In the genomic region with DNA sequence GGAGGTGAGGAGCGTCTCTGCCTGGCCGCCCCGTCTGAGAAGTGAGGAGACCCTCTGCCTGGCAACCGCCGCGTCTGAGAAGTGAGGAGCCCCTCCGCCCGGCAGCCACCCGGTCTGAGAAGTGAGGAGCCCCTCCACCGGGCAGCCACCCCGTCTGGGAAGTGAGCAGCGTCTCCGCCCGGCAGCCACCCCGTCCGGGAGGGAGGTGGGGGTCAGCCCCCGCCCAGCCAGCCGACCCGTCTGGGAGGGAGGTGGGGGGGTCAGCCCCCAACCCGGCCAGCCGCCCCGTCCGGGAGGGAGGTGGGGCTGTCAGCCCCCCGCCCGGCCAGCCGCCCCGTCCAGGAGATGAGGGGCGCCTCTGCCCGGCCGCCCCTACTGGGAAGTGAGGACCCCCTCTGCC, we compare ENCODE assay signal across 1 cellular context.
DNase-seq lines count a peak whose midpoint lies in the region; TF ChIP-seq lines count a peak whose summit lies in the region.
"Not testable (repeated sequence)": the region's sequence is repeated elsewhere in the genome, so short reads cannot be mapped to it uniquely, and the experiment has no call there.

No MANE protein-coding gene starts in this region.

- not testable (repeated sequence) for TF ChIP-seq CTCF in esophagus muscularis mucosa (IDR thresholded peaks at IDR 0.05)

- H3K4me1 ChIP-seq in esophagus muscularis mucosa: not testable (repeated sequence)

- DNase-seq in esophagus muscularis mucosa (ENCODE audit: extremely low spot score): peak; percentile 0

- H3K36me3 ChIP-seq in esophagus muscularis mucosa: not testable (repeated sequence)

- H3K27ac ChIP-seq in esophagus muscularis mucosa (replicated peaks in 1 of 4): not testable (repeated sequence)

- not testable (repeated sequence) for TF ChIP-seq EP300 in esophagus muscularis mucosa (IDR thresholded peaks at IDR 0.05)

- WGBS in esophagus muscularis mucosa: 97% methylated on average over 12 of the region's 30 CpGs

- H3K27me3 ChIP-seq in esophagus muscularis mucosa: not testable (repeated sequence)

- H3K4me3 ChIP-seq in esophagus muscularis mucosa: not testable (repeated sequence)

- H3K9me3 ChIP-seq in esophagus muscularis mucosa: peaks cover 4 to 96% (median 85%) of the 10 kb centered on the region in 4 donors

- intact Hi-C loops in esophagus muscularis mucosa (cut with DNase I): not testable (repeated sequence)

- TF ChIP-seq POLR2A in esophagus muscularis mucosa (IDR thresholded peaks at IDR 0.05; ENCODE audit: low read depth): not testable (repeated sequence)
